ENCODE assay signal across 11 cellular contexts in genomic region chr2:212843409-212844199, GRCh38.
DNase-seq lines count a peak whose midpoint lies in the region; ATAC-seq, FAIRE-seq and TF ChIP-seq lines count a peak whose summit lies in the region.
"Had no signal": no experiment of that assay in that cellular context is flagged by ENCODE, and none has a peak within 500 bp of the region (broad histone marks: within the 10 kb centered on the region; RNA-seq: fewer than 3 reads in every experiment).

No MANE protein-coding gene starts in this region.

- no peak overlapping the region for H3K4me3 Mint-ChIP-seq in astrocyte (ENCODE audit: unreplicated experiment)
- no peak overlapping the region for H3K4me3 Mint-ChIP-seq in activated naive CD4-positive, alpha-beta T cell treated with anti-CD3 and anti-CD28 coated beads for 36 hours
- no peak overlapping the region for H3K4me3 Mint-ChIP-seq in CD8-positive, alpha-beta T cell

- no peaks in the 10 kb centered on the region for H3K27me3 Mint-ChIP-seq in astrocyte (ENCODE audit: low read depth, unreplicated experiment)
- H3K27me3 Mint-ChIP-seq in activated naive CD4-positive, alpha-beta T cell treated with anti-CD3 and anti-CD28 coated beads for 36 hours (ENCODE audit: low read depth) = peaks cover 5% of the 10 kb centered on the region
- no peaks in the 10 kb centered on the region for H3K27me3 Mint-ChIP-seq in CD8-positive, alpha-beta T cell (ENCODE audit: low read depth)

- H3K9ac ChIP-seq in astrocyte (ENCODE audit: low read length) = peak overlapping the region; percentile 60

- H3K27ac ChIP-seq in astrocyte (ENCODE audit: low read depth, low read length) = peak overlapping the region; percentile 89
- no peak overlapping the region for H3K27ac ChIP-seq in CD8-positive, alpha-beta T cell (ENCODE audit: low read depth, low read length)
- H3K27ac ChIP-seq: gastrocnemius medialis had no signal

- H3K4me3 ChIP-seq in astrocyte (ENCODE audit: insufficient read depth, low read depth, low read length) = no peak overlapping the region
- no peak overlapping the region for H3K4me3 ChIP-seq in CD8-positive, alpha-beta T cell (ENCODE audit: low read depth, low read length)
- H3K4me3 ChIP-seq: gastrocnemius medialis, MG63 had no signal

- no peaks in the 10 kb centered on the region for H3K36me3 ChIP-seq in astrocyte (ENCODE audit: insufficient read depth, low read length)
- no peaks in the 10 kb centered on the region for H3K36me3 ChIP-seq in CD8-positive, alpha-beta T cell (ENCODE audit: insufficient read depth, low read length)
- H3K36me3 ChIP-seq: gastrocnemius medialis, MG63 had no signal

- peak overlapping the region; percentile 21 for H3K4me2 ChIP-seq in astrocyte (ENCODE audit: low read length)

- FAIRE-seq in astrocyte (lab: Jason Lieb, UNC) = peak; percentile 98
- FAIRE-seq: G401.6 had no signal

- DNase-seq in EH (ENCODE audit: low read depth) (peak; percentile 91), astrocyte (ENCODE audit: low read depth) (peak; percentile 89), kidney glomerular epithelial cell (lab: John Stamatoyannopoulos, UW) (peak; percentile 23), superior temporal gyrus (ENCODE audit: extremely low spot score) (no peak)
- DNase-seq in activated naive CD4-positive, alpha-beta T cell treated with anti-CD3 and anti-CD28 coated beads for 36 hours = no peak
- no peak for DNase-seq in CD8-positive, alpha-beta T cell
- DNase-seq: gastrocnemius medialis had no signal

- POLR2A ChIA-PET in CD8-positive, alpha-beta T cell (lab: Charles Lee) = no interaction called here

- H3K36me3 Mint-ChIP-seq in astrocyte (ENCODE audit: low read depth, unreplicated experiment) = no peaks in the 10 kb centered on the region
- H3K36me3 Mint-ChIP-seq in activated naive CD4-positive, alpha-beta T cell treated with anti-CD3 and anti-CD28 coated beads for 36 hours (ENCODE audit: low read depth) = no peaks in the 10 kb centered on the region
- no peaks in the 10 kb centered on the region for H3K36me3 Mint-ChIP-seq in CD8-positive, alpha-beta T cell

- CTCF ChIA-PET in activated naive CD4-positive, alpha-beta T cell treated with anti-CD3 and anti-CD28 coated beads for 36 hours (lab: Charles Lee) = interaction anchor here (0.6 to 1.0 kb wide), 2 partner anchors 66 to 72 kb away, joined by 3 read pairs; no protein-coding TSS in a partner anchor
- CTCF ChIA-PET in CD8-positive, alpha-beta T cell (lab: Charles Lee) = no interaction called here

- H3K9me3 ChIP-seq in astrocyte (ENCODE audit: insufficient read depth, low read depth, low read length) = no peaks in the 10 kb centered on the region
- no peaks in the 10 kb centered on the region for H3K9me3 ChIP-seq in CD8-positive, alpha-beta T cell (ENCODE audit: low read length)
- H3K9me3 ChIP-seq: gastrocnemius medialis had no signal

- no peaks in the 10 kb centered on the region for H3K27me3 ChIP-seq in astrocyte (ENCODE audit: insufficient read depth, low read length)
- H3K27me3 ChIP-seq in CD8-positive, alpha-beta T cell (ENCODE audit: insufficient read depth, low read length) = no peaks in the 10 kb centered on the region
- H3K27me3 ChIP-seq: gastrocnemius medialis, MG63 had no signal

- peak overlapping the region; percentile 93 for H3K27ac Mint-ChIP-seq in astrocyte (ENCODE audit: unreplicated experiment)
- H3K27ac Mint-ChIP-seq in activated naive CD4-positive, alpha-beta T cell treated with anti-CD3 and anti-CD28 coated beads for 36 hours = no peak overlapping the region
- H3K27ac Mint-ChIP-seq in CD8-positive, alpha-beta T cell = no peak overlapping the region

- H3K4me1 ChIP-seq in astrocyte (ENCODE audit: insufficient read depth, low read length) = peaks cover 27% of the 10 kb centered on the region
- H3K4me1 ChIP-seq in CD8-positive, alpha-beta T cell (ENCODE audit: insufficient read depth, low read length) = no peaks in the 10 kb centered on the region
- H3K4me1 ChIP-seq: gastrocnemius medialis had no signal

- intact Hi-C loops in activated naive CD4-positive, alpha-beta T cell treated with anti-CD3 and anti-CD28 coated beads for 36 hours (cut with micrococcal nuclease) = loop anchor here (10.0 kb wide), 1 partner anchor 159 kb away; no protein-coding TSS in a partner anchor
- intact Hi-C loops in CD8-positive, alpha-beta T cell (cut with DNase I, micrococcal nuclease) = no loop called here

- H3K9me3 Mint-ChIP-seq in astrocyte (ENCODE audit: unreplicated experiment) = peaks cover 2% of the 10 kb centered on the region
- H3K9me3 Mint-ChIP-seq in activated naive CD4-positive, alpha-beta T cell treated with anti-CD3 and anti-CD28 coated beads for 36 hours = peaks cover 2% of the 10 kb centered on the region
- no peaks in the 10 kb centered on the region for H3K9me3 Mint-ChIP-seq in CD8-positive, alpha-beta T cell

- ATAC-seq in HG03442 (IDR thresholded peaks at IDR 0.05; ENCODE audit: unreplicated experiment) = peak; percentile 57
- no peak for ATAC-seq in GM19395 (IDR thresholded peaks at IDR 0.05; ENCODE audit: unreplicated experiment)
- ATAC-seq in CD8-positive, alpha-beta T cell = no peak

- peaks cover 33% of the 10 kb centered on the region for H3K4me1 Mint-ChIP-seq in astrocyte (ENCODE audit: low read depth, unreplicated experiment)
- H3K4me1 Mint-ChIP-seq in activated naive CD4-positive, alpha-beta T cell treated with anti-CD3 and anti-CD28 coated beads for 36 hours (ENCODE audit: low read depth) = no peaks in the 10 kb centered on the region
- H3K4me1 Mint-ChIP-seq in CD8-positive, alpha-beta T cell (ENCODE audit: low read depth) = peaks cover 2% of the 10 kb centered on the region

- no peak overlapping the region for H2AFZ ChIP-seq in astrocyte (ENCODE audit: low read depth, low read length)

- no peaks in the 10 kb centered on the region for H4K20me1 ChIP-seq in astrocyte (ENCODE audit: insufficient read depth, low read length)

- no peaks in the 10 kb centered on the region for H3K79me2 ChIP-seq in astrocyte (ENCODE audit: insufficient read depth, low read length)

- no peak for TF ChIP-seq CTCF in astrocyte (IDR thresholded peaks at IDR 0.05; ENCODE audit: insufficient read depth, low read depth, low read length)
- no peak for TF ChIP-seq CTCF in CD8-positive, alpha-beta T cell (IDR thresholded peaks at IDR 0.05)

Comparison
In these comparisons a context has a peak if more than half of its experiments do, and no peak if none do; other contexts are left out.
1. DNase-seq: peak in EH (single experiment), astrocyte (single experiment) and kidney glomerular epithelial cell (single experiment); none in activated naive CD4-positive, alpha-beta T cell treated with anti-CD3 and anti-CD28 coated beads for 36 hours (single experiment), superior temporal gyrus (single experiment) and CD8-positive, alpha-beta T cell (0 of 7).